In genomic region chrX:34629572-34629971, GRCh38 we compare ENCODE assay signal across 23 cellular contexts. TPM values are rescaled to one million over a fixed set of nuclear protein-coding genes. Genes with fewer than 3 reads are reported as not detected.
DNase-seq lines count a peak whose midpoint lies in the region; ATAC-seq, FAIRE-seq and TF ChIP-seq lines count a peak whose summit lies in the region.
"Had no signal": no experiment of that assay in that cellular context is flagged by ENCODE, and none has a peak within 500 bp of the region (broad histone marks: within the 10 kb centered on the region; RNA-seq: fewer than 3 reads in every experiment).

No MANE protein-coding gene starts in this region.

- intact Hi-C loops in kidney (cut with DNase I), result no loop called here
- intact Hi-C loops in lower lobe of right lung (cut with DNase I), result no loop called here

- peak; percentile 62 for FAIRE-seq in kidney (lab: Jason Lieb, UNC)
- FAIRE-seq in GM19239 (lab: Jason Lieb, UNC), result no peak

- in situ Hi-C loops in astrocyte of the spinal cord (cut with HindIII; ENCODE audit: low sequenced_read_pairs), result no loop called here

- H3K4me1 ChIP-seq in kidney (ENCODE audit: control insufficient read depth in 1 of 2, insufficient read depth in 1 of 2, low read depth in 1 of 2, low read length in 2 of 2) (peaks cover 4 to 8% of the 10 kb centered on the region in 2 donors), lower lobe of right lung (no peaks in the 10 kb centered on the region)
- H3K4me1 ChIP-seq: body of pancreas, colonic mucosa had no signal

- no peak overlapping the region for H3K9ac ChIP-seq in kidney (ENCODE audit: low read length in 2 of 2)

- DNase-seq in AG09309 (ENCODE audit: low read depth), result peak; percentile 34
- DNase-seq in GM04503 (ENCODE audit: low read depth), result peak; percentile 51
- DNase-seq in astrocyte of the spinal cord (ENCODE audit: low read depth, low spot score), result peak; percentile 64
- DNase-seq in kidney, result no peak
- no peak for DNase-seq in lower lobe of right lung
- no peak for DNase-seq in GM19239 (ENCODE audit: insufficient read length, low spot score)
- DNase-seq: activated CD4-positive, alpha-beta memory T cell treated with anti-CD3 and anti-CD28 coated beads, Interleukin-2, amount 10 ng/mL, durations not matched to agents 7 days and 5 days; activated naive CD4-positive, alpha-beta T cell treated with anti-CD3 and anti-CD28 coated beads, Interleukin-2, amount 10 ng/mL, durations not matched to agents 7 days and 5 days; activated T-cell treated with anti-CD3 and anti-CD28 coated beads, Interleukin-2, amount 50 U/mL, for 4 hours; body of pancreas; C1 segment of cervical spinal cord; colonic mucosa; DMS153; head of caudate nucleus; mesendoderm; NCI-H1930; NCI-H446 treated with DMSO at 0.1 percent for 48 hours; T-helper 2 cell had no signal

- H3K9me3 ChIP-seq in kidney (ENCODE audit: control insufficient read depth in 1 of 2, low read length in 2 of 2), result no peaks in the 10 kb centered on the region
- no peaks in the 10 kb centered on the region for H3K9me3 ChIP-seq in lower lobe of right lung
- H3K9me3 ChIP-seq: body of pancreas, colonic mucosa, HAP-1 had no signal

- H3K36me3 ChIP-seq in kidney (ENCODE audit: control insufficient read depth in 1 of 2, insufficient read depth in 2 of 2, low read length in 2 of 2) (no peaks in the 10 kb centered on the region), lower lobe of right lung (no peaks in the 10 kb centered on the region)
- H3K36me3 ChIP-seq: colonic mucosa, HAP-1 had no signal

- no peaks in the 10 kb centered on the region for H3K27me3 ChIP-seq in lower lobe of right lung (ENCODE audit: low read depth)
- H3K27me3 ChIP-seq: body of pancreas, colonic mucosa had no signal

- H3K4me3 ChIP-seq in AG09309 (ENCODE audit: control insufficient read depth, low read depth, low read length) (no peak overlapping the region), astrocyte of the spinal cord (ENCODE audit: low read depth, low read length) (no peak overlapping the region), kidney (ENCODE audit: low read length in 2 of 2) (no peak overlapping the region), lower lobe of right lung (no peak overlapping the region)
- H3K4me3 ChIP-seq: body of pancreas, colonic mucosa, HAP-1, smooth muscle cell had no signal

- TF ChIP-seq CTCF in AG09309 (IDR thresholded peaks at IDR 0.05; ENCODE audit: control insufficient read depth, insufficient read depth, low read depth, low read length, missing control alignments), result no peak
- TF ChIP-seq CTCF in astrocyte of the spinal cord (IDR thresholded peaks at IDR 0.05; ENCODE audit: low read depth, low read length), result no peak
- TF ChIP-seq CTCF in kidney (IDR thresholded peaks at IDR 0.05; ENCODE audit: borderline replicate concordance, extremely low read depth, insufficient read depth), result no peak
- TF ChIP-seq CTCF in lower lobe of right lung (IDR thresholded peaks at IDR 0.05), result no peak

- no peak overlapping the region for H3K27ac ChIP-seq in kidney (ENCODE audit: low read depth in 2 of 2, low read length in 2 of 2)
- H3K27ac ChIP-seq in lower lobe of right lung, result no peak overlapping the region
- H3K27ac ChIP-seq: body of pancreas, colonic mucosa had no signal

- no peak for ATAC-seq in HG03196 (IDR thresholded peaks at IDR 0.05; ENCODE audit: unreplicated experiment)
- no peak for ATAC-seq in lower lobe of right lung
- no peak for ATAC-seq in HG03571 (IDR thresholded peaks at IDR 0.05; ENCODE audit: unreplicated experiment)
- ATAC-seq: activated T-cell treated with anti-CD3 and anti-CD28 coated beads, Interleukin-2, amount 50 U/mL, for 4 hours; body of pancreas; natural killer cell treated with Interleukin-12 subunit alpha and Interleukin-12 subunit beta and Interleukin-15 and Interleukin-18, amount 100 ng/mL, for 72 hours had no signal

RNA-seq across cellular contexts. Expression of gene TMEM47, which starts 27.5 kb away (rescaled TPM):
- 68.9 TPM for total RNA-seq in kidney
- polyA plus RNA-seq in kidney (ENCODE audit: insufficient read depth, low read depth, low replicate concordance), result 18.1 TPM
- total RNA-seq in lower lobe of right lung, result 24.8 TPM
- total RNA-seq: activated CD4-positive, alpha-beta memory T cell treated with anti-CD3 and anti-CD28 coated beads, Interleukin-2, amount 10 ng/mL, durations not matched to agents 7 days and 5 days; natural killer cell treated with Interleukin-12 subunit alpha and Interleukin-12 subunit beta and Interleukin-15 and Interleukin-18, amount 100 ng/mL, for 72 hours had no signal

Comparison
In these comparisons a context has a peak if more than half of its experiments do, and no peak if none do; other contexts are left out.
1. DNase-seq: peak in AG09309 (single experiment), GM04503 (single experiment) and astrocyte of the spinal cord (single experiment); none in kidney (single experiment), lower lobe of right lung (single experiment) and GM19239 (single experiment).